ENCODE assay signal across 20 cellular contexts in genomic region chr15:91922701-91923279, GRCh38.
DNase-seq lines count a peak whose midpoint lies in the region; ATAC-seq and TF ChIP-seq lines count a peak whose summit lies in the region.
"Had no signal": no experiment of that assay in that cellular context is flagged by ENCODE, and none has a peak within 500 bp of the region (broad histone marks: within the 10 kb centered on the region; RNA-seq: fewer than 3 reads in every experiment).

No MANE protein-coding gene starts in this region.

- TF ChIP-seq CTCF in parathyroid adenoma (IDR thresholded peaks at IDR 0.05), result no peak

- POLR2A ChIA-PET in activated CD4-positive, alpha-beta T cell treated with anti-CD3 and anti-CD28 coated beads for 36 hours (lab: Charles Lee), result no interaction called here

- intact Hi-C loops in activated CD4-positive, alpha-beta T cell treated with anti-CD3 and anti-CD28 coated beads for 36 hours (cut with DNase I, micrococcal nuclease), result no loop called here
- intact Hi-C loops in activated CD4-positive, alpha-beta T cell treated with anti-CD3 and anti-CD28 coated beads, Interleukin-2, amount 10 ng/mL, durations not matched to agents 24 days and 14 days (cut with micrococcal nuclease), result no loop called here

- H3K27ac Mint-ChIP-seq in activated CD4-positive, alpha-beta T cell treated with anti-CD3 and anti-CD28 coated beads for 36 hours, result peak overlapping the region; percentile 21
- H3K27ac Mint-ChIP-seq in activated CD4-positive, alpha-beta T cell treated with anti-CD3 and anti-CD28 coated beads, Interleukin-2, amount 10 ng/mL, durations not matched to agents 24 days and 14 days, result no peak overlapping the region
- H3K27ac Mint-ChIP-seq in stimulated activated naive CD8-positive, alpha-beta T cell treated with anti-CD3 and anti-CD28 coated beads, Interleukin-15, amount 100 ng/mL, for 72 hours, result no peak overlapping the region
- H3K27ac Mint-ChIP-seq: activated T-cell treated with anti-CD3 and anti-CD28 coated beads, Interleukin-2, amount 50 U/mL, for 24 hours had no signal

- no peak for DNase-seq in activated CD4-positive, alpha-beta T cell treated with anti-CD3 and anti-CD28 coated beads for 36 hours
- no peak for DNase-seq in activated CD4-positive, alpha-beta T cell treated with anti-CD3 and anti-CD28 coated beads, Interleukin-2, amount 10 ng/mL, durations not matched to agents 24 days and 14 days
- DNase-seq in NCI-H146 (lab: John Stamatoyannopoulos, UW), result peak; percentile 40
- DNase-seq in astrocyte of the hippocampus (ENCODE audit: low read depth, low spot score), result peak; percentile 36
- no peak for DNase-seq in stimulated activated naive CD8-positive, alpha-beta T cell treated with anti-CD3 and anti-CD28 coated beads, Interleukin-15, amount 100 ng/mL, for 72 hours
- no peak for DNase-seq in SKM-1 (lab: John Stamatoyannopoulos, UW; ENCODE audit: unreplicated experiment)
- DNase-seq: ACHN; activated CD4-positive, alpha-beta T cell treated with anti-CD3 and anti-CD28 coated beads, Interleukin-2, amount 50 U/mL, for 4 hours; activated T-cell treated with anti-CD3 and anti-CD28 coated beads, Interleukin-2, amount 50 U/mL, for 24 hours; adrenal gland; CD4-positive, CD25-positive, alpha-beta regulatory T cell; foreskin keratinocyte; KG1; mesenchymal stem cell; NCI-H526 treated with DMSO at 0.1 percent for 48 hours had no signal

- H3K4me3 Mint-ChIP-seq in activated CD4-positive, alpha-beta T cell treated with anti-CD3 and anti-CD28 coated beads for 36 hours, result no peak overlapping the region
- H3K4me3 Mint-ChIP-seq in activated CD4-positive, alpha-beta T cell treated with anti-CD3 and anti-CD28 coated beads, Interleukin-2, amount 10 ng/mL, durations not matched to agents 24 days and 14 days, result no peak overlapping the region
- no peak overlapping the region for H3K4me3 Mint-ChIP-seq in stimulated activated naive CD8-positive, alpha-beta T cell treated with anti-CD3 and anti-CD28 coated beads, Interleukin-15, amount 100 ng/mL, for 72 hours
- H3K4me3 Mint-ChIP-seq: activated T-cell treated with anti-CD3 and anti-CD28 coated beads, Interleukin-2, amount 50 U/mL, for 24 hours; CD4-positive, CD25-positive, alpha-beta regulatory T cell; neural crest cell had no signal

- peaks cover 37% of the 10 kb centered on the region for H3K4me1 Mint-ChIP-seq in activated CD4-positive, alpha-beta T cell treated with anti-CD3 and anti-CD28 coated beads for 36 hours
- peaks cover 27% of the 10 kb centered on the region for H3K4me1 Mint-ChIP-seq in activated CD4-positive, alpha-beta T cell treated with anti-CD3 and anti-CD28 coated beads, Interleukin-2, amount 10 ng/mL, durations not matched to agents 24 days and 14 days
- peaks cover 14% of the 10 kb centered on the region for H3K4me1 Mint-ChIP-seq in stimulated activated naive CD8-positive, alpha-beta T cell treated with anti-CD3 and anti-CD28 coated beads, Interleukin-15, amount 100 ng/mL, for 72 hours
- H3K4me1 Mint-ChIP-seq: neural crest cell had no signal

- no peak overlapping the region for H3K4me3 ChIP-seq in parathyroid adenoma (ENCODE audit: low read depth, low read length)
- H3K4me3 ChIP-seq: adrenal gland, GM12878 had no signal

- H3K4me1 ChIP-seq in parathyroid adenoma, result peaks cover 55% of the 10 kb centered on the region

- CTCF ChIA-PET in activated CD4-positive, alpha-beta T cell treated with anti-CD3 and anti-CD28 coated beads for 36 hours (lab: Charles Lee), result no interaction called here

- no peak for ATAC-seq in activated CD4-positive, alpha-beta T cell treated with anti-CD3 and anti-CD28 coated beads for 36 hours
- ATAC-seq in stimulated activated naive CD8-positive, alpha-beta T cell treated with anti-CD3 and anti-CD28 coated beads, Interleukin-15, amount 100 ng/mL, for 72 hours, result no peak
- no peak for ATAC-seq in GM19328 (IDR thresholded peaks at IDR 0.05; ENCODE audit: unreplicated experiment)
- ATAC-seq: foreskin keratinocyte, GM12878 had no signal

- H3K27me3 ChIP-seq in parathyroid adenoma (ENCODE audit: control insufficient read depth, insufficient read depth, low read length), result no peaks in the 10 kb centered on the region
- H3K27me3 ChIP-seq: adrenal gland, foreskin keratinocyte had no signal

- H3K9ac ChIP-seq in parathyroid adenoma, result no peak overlapping the region
- H3K9ac ChIP-seq: SK-N-SH had no signal

- H3K36me3 Mint-ChIP-seq in activated CD4-positive, alpha-beta T cell treated with anti-CD3 and anti-CD28 coated beads for 36 hours (ENCODE audit: low read depth), result no peaks in the 10 kb centered on the region
- peaks cover 2% of the 10 kb centered on the region for H3K36me3 Mint-ChIP-seq in activated CD4-positive, alpha-beta T cell treated with anti-CD3 and anti-CD28 coated beads, Interleukin-2, amount 10 ng/mL, durations not matched to agents 24 days and 14 days (ENCODE audit: low read depth)

- H3K4me2 ChIP-seq in parathyroid adenoma (ENCODE audit: low read length), result no peak overlapping the region
- H3K4me2 ChIP-seq: SK-N-SH had no signal

- no peaks in the 10 kb centered on the region for H3K36me3 ChIP-seq in parathyroid adenoma (ENCODE audit: control insufficient read depth, insufficient read depth, low read length)
- H3K36me3 ChIP-seq: adrenal gland had no signal

- no peak overlapping the region for H2AFZ ChIP-seq in parathyroid adenoma

- peak overlapping the region; percentile 73 for H3K27ac ChIP-seq in parathyroid adenoma
- H3K27ac ChIP-seq: foreskin keratinocyte had no signal

- no peaks in the 10 kb centered on the region for H3K9me3 ChIP-seq in parathyroid adenoma (ENCODE audit: control insufficient read depth, low read length)
- H3K9me3 ChIP-seq: adrenal gland, SK-N-SH had no signal

- peaks cover 11% of the 10 kb centered on the region for H3K79me2 ChIP-seq in parathyroid adenoma

- H3K27me3 Mint-ChIP-seq in activated CD4-positive, alpha-beta T cell treated with anti-CD3 and anti-CD28 coated beads for 36 hours, result no peaks in the 10 kb centered on the region
- no peaks in the 10 kb centered on the region for H3K27me3 Mint-ChIP-seq in activated CD4-positive, alpha-beta T cell treated with anti-CD3 and anti-CD28 coated beads, Interleukin-2, amount 10 ng/mL, durations not matched to agents 24 days and 14 days
- H3K27me3 Mint-ChIP-seq in stimulated activated naive CD8-positive, alpha-beta T cell treated with anti-CD3 and anti-CD28 coated beads, Interleukin-15, amount 100 ng/mL, for 72 hours, result no peaks in the 10 kb centered on the region
- H3K27me3 Mint-ChIP-seq: activated T-cell treated with anti-CD3 and anti-CD28 coated beads, Interleukin-2, amount 50 U/mL, for 24 hours; CD4-positive, CD25-positive, alpha-beta regulatory T cell had no signal

- no peaks in the 10 kb centered on the region for H3K9me3 Mint-ChIP-seq in activated CD4-positive, alpha-beta T cell treated with anti-CD3 and anti-CD28 coated beads for 36 hours (ENCODE audit: low read depth)
- H3K9me3 Mint-ChIP-seq in activated CD4-positive, alpha-beta T cell treated with anti-CD3 and anti-CD28 coated beads, Interleukin-2, amount 10 ng/mL, durations not matched to agents 24 days and 14 days, result no peaks in the 10 kb centered on the region
- H3K9me3 Mint-ChIP-seq in stimulated activated naive CD8-positive, alpha-beta T cell treated with anti-CD3 and anti-CD28 coated beads, Interleukin-15, amount 100 ng/mL, for 72 hours, result no peaks in the 10 kb centered on the region
- H3K9me3 Mint-ChIP-seq: activated T-cell treated with anti-CD3 and anti-CD28 coated beads, Interleukin-2, amount 50 U/mL, for 24 hours; neural crest cell had no signal

Comparison
In these comparisons a context has a peak if more than half of its experiments do, and no peak if none do; other contexts are left out.
1. DNase-seq: peak in NCI-H146 (single experiment) and astrocyte of the hippocampus (single experiment); none in activated CD4-positive, alpha-beta T cell treated with anti-CD3 and anti-CD28 coated beads for 36 hours (single experiment), activated CD4-positive, alpha-beta T cell treated with anti-CD3 and anti-CD28 coated beads, Interleukin-2, amount 10 ng/mL, durations not matched to agents 24 days and 14 days (single experiment), stimulated activated naive CD8-positive, alpha-beta T cell treated with anti-CD3 and anti-CD28 coated beads, Interleukin-15, amount 100 ng/mL, for 72 hours (0 of 2) and SKM-1 (single experiment).